21 cellular contexts compared by ENCODE assay signal in genomic region chr17:17258011-17258410, GRCh38. TPM values are rescaled to one million over a fixed set of nuclear protein-coding genes. Genes with fewer than 3 reads are reported as not detected.
A peak's percentile ranks its signal among the peaks of the same experiment; 100 is the strongest.
DNase-seq lines count a peak whose midpoint lies in the region; ATAC-seq, FAIRE-seq and TF ChIP-seq lines count a peak whose summit lies in the region.
"Had no signal": no experiment of that assay in that cellular context is flagged by ENCODE, and none has a peak within 500 bp of the region (broad histone marks: within the 10 kb centered on the region; RNA-seq: fewer than 3 reads in every experiment).

No MANE protein-coding gene starts in this region.

- no peak overlapping the region for H2AK5ac ChIP-seq in IMR-90 (ENCODE audit: low read depth, low read length)

- in situ Hi-C loops in IMR-90 (cut with MboI; ENCODE audit: low sequenced_read_pairs), result no loop called here
- in situ Hi-C loops in GM12878 (cut with MboI), result no loop called here

- H3K36me3 ChIP-seq in IMR-90 (ENCODE audit: control insufficient read depth, insufficient read depth, low read length) (peaks cover 33% of the 10 kb centered on the region), GM12878 (ENCODE audit: control insufficient read depth in 2 of 2, insufficient read depth in 2 of 2, low read length in 1 of 2) (peaks cover 23 to 31% of the 10 kb centered on the region in 2 experiments)

- no TSS peak for BruUV-seq in IMR-90 (replicated peaks; lab: Mats Ljungman, UMichigan)
- TSS peak; percentile 50 for BruUV-seq in GM12878 (replicated peaks; lab: Mats Ljungman, UMichigan)

- H3K9me3 ChIP-seq in IMR-90 (ENCODE audit: control insufficient read depth, insufficient read depth, low read length), result no peaks in the 10 kb centered on the region
- no peaks in the 10 kb centered on the region for H3K9me3 ChIP-seq in GM12878 (replicated peaks; ENCODE audit: control insufficient read depth, insufficient read depth, low read length)
- H3K9me3 ChIP-seq: BLaER1 had no signal

- 98% methylated on average over 7 of the region's 7 CpGs; no CpG with 5 or more reads in 1 of the 2 experiments for WGBS in IMR-90 (ENCODE audit: extremely low coverage in 2 of 2, insufficient read length in 1 of 2), 2 experiments
- 97% methylated on average over 7 of the region's 7 CpGs for WGBS in GM12878 (ENCODE audit: insufficient coverage, insufficient replicate concordance, low lambda C conversion rate, missing lambda C conversion rate)

- RAD21 ChIA-PET in GM12878 (lab: Charles Lee; ENCODE audit: unreplicated experiment), result no interaction called here

- H3K9me1 ChIP-seq in IMR-90 (ENCODE audit: insufficient read depth, low read length), result peaks cover 3% of the 10 kb centered on the region; the same call in 1 of the 2 replicates

- no peak for TF ChIP-seq EP300 in GM12878 (IDR thresholded peaks at IDR 0.05; ENCODE audit: borderline replicate concordance in 1 of 2, control insufficient read depth in 1 of 2, low read depth in 2 of 2, low read length in 2 of 2)

- FAIRE-seq in GM12878 (lab: Jason Lieb, UNC), result no peak
- FAIRE-seq: G401.6, GM12892, GM19239, H1, HepG2, HTR-8/SVneo had no signal

- no peak overlapping the region for H3K23ac ChIP-seq in IMR-90 (ENCODE audit: low read depth, low read length)

- no peak overlapping the region for H3K4me2 ChIP-seq in IMR-90 (ENCODE audit: low read depth, low read length)
- no peak overlapping the region for H3K4me2 ChIP-seq in GM12878 (ENCODE audit: control insufficient read depth, insufficient read depth)
- H3K4me2 ChIP-seq: BLaER1 had no signal

- TF ChIP-seq RAD21 in IMR-90 (IDR thresholded peaks at IDR 0.05; ENCODE audit: low read length) (no peak), GM12878 (IDR thresholded peaks at IDR 0.05; ENCODE audit: insufficient read depth, low read depth, low read length) (no peak)

- H4K8ac ChIP-seq in IMR-90 (ENCODE audit: low read depth in 2 of 2, low read length in 2 of 2), result no peak overlapping the region

- TF ChIP-seq CTCF in IMR-90 (conservative IDR thresholded peaks at IDR 0.05; ENCODE audit: low read depth, low read length) (no peak), GM12878 (IDR thresholded peaks at IDR 0.05 in 2 of 3, conservative IDR thresholded peaks at IDR 0.05 in 1 of 3; ENCODE audit: control insufficient read depth in 2 of 3, extremely low read depth in 1 of 3, insufficient read depth in 1 of 3, low read depth in 3 of 3, low read length in 3 of 3) (no peak)

- H3K14ac ChIP-seq in IMR-90 (replicated peaks; ENCODE audit: low read depth, low read length), result no peak overlapping the region

- H3K4me1 ChIP-seq in IMR-90 (ENCODE audit: control insufficient read depth, insufficient read depth, low read length), result no peaks in the 10 kb centered on the region
- H3K4me1 ChIP-seq in GM12878 (ENCODE audit: control insufficient read depth, insufficient read depth, low read length), result no peaks in the 10 kb centered on the region
- H3K4me1 ChIP-seq: BLaER1 had no signal

- SMC1A ChIA-PET in GM12878 (lab: Charles Lee; ENCODE audit: uncharacterized antibody, unreplicated experiment), result interaction anchor here (0.9 to 1.9 kb wide), 2 partner anchors 21 to 257 kb away, joined by 3 to 8 read pairs; no protein-coding TSS in a partner anchor

- H3K27me3 ChIP-seq in IMR-90 (ENCODE audit: control insufficient read depth, insufficient read depth, low read length), result no peaks in the 10 kb centered on the region
- H3K27me3 ChIP-seq in GM12878 (replicated peaks in 1 of 2; ENCODE audit: control insufficient read depth in 2 of 2, insufficient read depth in 2 of 2, low read length in 1 of 2), result no peaks in the 10 kb centered on the region
- H3K27me3 ChIP-seq: BLaER1 had no signal

- H3K79me1 ChIP-seq in IMR-90 (ENCODE audit: low read depth in 1 of 2, low read length in 2 of 2), result peaks cover 3% of the 10 kb centered on the region in 2 experiments; a peak in 2 of 4 replicates

- ATAC-seq in IMR-90 (ENCODE audit: low read depth), result no peak
- no peak for ATAC-seq in GM12878
- ATAC-seq in GM21576 (IDR thresholded peaks at IDR 0.05; ENCODE audit: unreplicated experiment), result no peak
- ATAC-seq: HepG2 had no signal

- dilution Hi-C loops in IMR-90 (cut with HindIII; ENCODE audit: low sequenced_read_pairs, unreplicated experiment), result no loop called here

- H3K4me3 ChIP-seq in IMR-90 (ENCODE audit: insufficient read depth, low read depth, low read length) (no peak overlapping the region), GM12878 (no peak overlapping the region)
- H3K4me3 ChIP-seq: BLaER1 had no signal

- no peaks in the 10 kb centered on the region for H3K79me2 ChIP-seq in GM12878 (ENCODE audit: control insufficient read depth, insufficient read depth, low read length)

- H3K4ac ChIP-seq in IMR-90 (ENCODE audit: low read depth, low read length), result no peak overlapping the region

- CTCF ChIA-PET in IMR-90 (lab: Yijun Ruan, JAX), result no interaction called here
- CTCF ChIA-PET in GM12878 (lab: Yijun Ruan, JAX), result interaction anchor here (0.9 to 2.4 kb wide), 2 partner anchors 12 to 117 kb away, joined by 3 to 12 read pairs; no protein-coding TSS in a partner anchor

- H2BK15ac ChIP-seq in IMR-90 (ENCODE audit: low read depth, low read length), result no peak overlapping the region

- no peak overlapping the region for H4K5ac ChIP-seq in IMR-90 (ENCODE audit: low read depth, low read length)

- H3K9ac ChIP-seq in IMR-90 (ENCODE audit: low read depth, low read length) (no peak overlapping the region), GM12878 (ENCODE audit: control insufficient read depth, insufficient read depth, low read length) (no peak overlapping the region)
- H3K9ac ChIP-seq: BLaER1 had no signal

- H4K20me1 ChIP-seq in IMR-90 (ENCODE audit: insufficient read depth, low read length) (no peaks in the 10 kb centered on the region), GM12878 (ENCODE audit: control insufficient read depth, insufficient read depth) (no peaks in the 10 kb centered on the region)

- TF ChIP-seq POLR2A in IMR-90 (IDR thresholded peaks at IDR 0.05; ENCODE audit: low read depth, low read length) (no peak), GM12878 (IDR thresholded peaks at IDR 0.05; ENCODE audit: low read depth, low read length) (no peak)

- no peak overlapping the region for H2BK5ac ChIP-seq in IMR-90 (ENCODE audit: low read depth, low read length, poor library complexity, severe bottlenecking)

- no peak overlapping the region for H4K91ac ChIP-seq in IMR-90 (ENCODE audit: insufficient read depth, low read depth, low read length)

- DNase-seq in DMS53 (lab: John Stamatoyannopoulos, UW), result peak; percentile 7
- no peak for DNase-seq in DMS53 treated with DMSO at 0.1 percent for 48 hours (lab: John Stamatoyannopoulos, UW; ENCODE audit: unreplicated experiment)
- DNase-seq in IMR-90, result no peak
- DNase-seq in GM12878 (ENCODE audit: low read depth, low spot score), result no peak
- DNase-seq in substantia nigra (lab: John Stamatoyannopoulos, UW), result no peak
- no peak for DNase-seq in MV-4-11 (lab: John Stamatoyannopoulos, UW)
- no peak for DNase-seq in DMS79 (lab: John Stamatoyannopoulos, UW)
- DNase-seq: AML-193, DMS79 treated with DMSO at 0.1 percent for 48 hours, EL, HCEC 1CT, HFFc6 had no signal

- no peak overlapping the region for H3K18ac ChIP-seq in IMR-90 (ENCODE audit: low read depth, low read length)

- H2BK20ac ChIP-seq in IMR-90 (ENCODE audit: low read depth, low read length), result no peak overlapping the region

- H3K27ac ChIP-seq in IMR-90 (ENCODE audit: insufficient read depth, low read length), result no peak overlapping the region
- H3K27ac ChIP-seq in GM12878 (ENCODE audit: control insufficient read depth, insufficient read depth), result no peak overlapping the region
- H3K27ac ChIP-seq in substantia nigra (ENCODE audit: low read depth, low read length, poor library complexity, severe bottlenecking), result peak overlapping the region; percentile 27
- H3K27ac ChIP-seq: 22Rv1, BLaER1 had no signal

- no peak overlapping the region for H2BK120ac ChIP-seq in IMR-90 (ENCODE audit: low read depth, low read length)

- no peak overlapping the region for H2AK9ac ChIP-seq in IMR-90 (replicated peaks; ENCODE audit: low read depth, low read length, poor library complexity)

- intact Hi-C loops in IMR-90 (cut with micrococcal nuclease), result no loop called here
- intact Hi-C loops in GM12878 (cut with micrococcal nuclease; ENCODE audit: unreplicated experiment), result no loop called here

- POLR2A ChIA-PET in IMR-90 (lab: Charles Lee; ENCODE audit: unreplicated experiment), result no interaction called here
- POLR2A ChIA-PET in GM12878 (lab: Charles Lee), result interaction anchor here (0.6 to 1.0 kb wide), 2 partner anchors 8 to 23 kb away, joined by 3 to 4 read pairs; partner anchors contain the start of gene COPS3

- H3K56ac ChIP-seq in IMR-90 (ENCODE audit: extremely low read depth, insufficient read depth, low read length), result no peak overlapping the region

- peak overlapping the region; percentile 41 for H2AFZ ChIP-seq in IMR-90 (replicated peaks; ENCODE audit: low read length, poor library complexity)
- no peak overlapping the region for H2AFZ ChIP-seq in GM12878 (ENCODE audit: control insufficient read depth, low read depth, low read length)

RNA-seq across cellular contexts. Expression of gene FLCN, which starts 21.0 kb away (rescaled TPM):
- 16.8 and 18.3 TPM in 2 replicates for total RNA-seq in IMR-90 (2012; rRNA removed)
- 19.6 and 24.8 TPM in 2 replicates for polyA plus RNA-seq in IMR-90 (2012; rRNA removed)
- polyA plus RNA-seq in IMR-90 (2012; cell fraction: cytosol; rRNA removed), result 8.4 and 11.3 TPM in 2 replicates
- polyA plus RNA-seq in IMR-90 (2012; cell fraction: nucleus; rRNA removed; ENCODE audit: low replicate concordance), result 139 and 159 TPM in 2 replicates
- 128 and 142 TPM in 2 replicates for total RNA-seq in GM12878 (2013; cell fraction: nucleolus; rRNA removed)
- total RNA-seq in GM12878 (2014; rRNA removed), result 15.8 and 16.1 TPM in 2 replicates
- 9.7 and 11.2 TPM in 2 replicates for total RNA-seq in GM12878 (2014; rRNA removed; fragmentation: Illumina TruSeq; extraction: Trizol)
- 24.7 and 25.9 TPM in 2 replicates for total RNA-seq in GM12878 (2021)
- polyA plus RNA-seq in GM12878 (2011; ENCODE audit: low read depth), result 13.6 TPM
- 11.3 and 15.8 TPM in 2 replicates for polyA plus RNA-seq in GM12878 (2011; rRNA removed)
- polyA plus RNA-seq in GM12878 (2011; cell fraction: cytosol; rRNA removed), result 16.1 and 19.6 TPM in 2 replicates
- 46.2 and 61.2 TPM in 2 replicates for polyA plus RNA-seq in GM12878 (2011; cell fraction: nucleus; rRNA removed)
- polyA plus RNA-seq in GM12878 (2012), result 20.4 and 26.4 TPM in 2 replicates
- 4.9 and 9.2 TPM in 2 replicates for polyA plus RNA-seq in GM12878 (2014; fragmentation: Illumina TruSeq; extraction: Trizol)
- polyA plus RNA-seq in GM12878 (2014; fragmentation: Nextera tagmentation; extraction: Ambion mirVana), result 1 to 10 TPM; 1.1 to 1.7 TPM
- 15.5 and 17.5 TPM in 2 replicates for polyA plus RNA-seq in GM12878 (2014; rRNA removed)
- 1 to 10 TPM; 8.8 to 9.7 TPM for polyA plus RNA-seq in GM12878 (2016; fragmentation: Nextera tagmentation; extraction: Ambion mirVana)
- polyA minus RNA-seq in GM12878 (2011; rRNA and poly(A)+ RNA removed), result 26.3 and 41.5 TPM in 2 replicates
- polyA minus RNA-seq in GM12878 (2011; cell fraction: cytosol; rRNA and poly(A)+ RNA removed), result 10.0 and 11.7 TPM in 2 replicates
- 23.5 and 24.2 TPM in 2 replicates for polyA minus RNA-seq in GM12878 (2011; cell fraction: nucleus; rRNA and poly(A)+ RNA removed)

RNA-seq across cellular contexts. Expression of gene COPS3, which starts 23.0 kb away (rescaled TPM):
- total RNA-seq in IMR-90 (2012; rRNA removed), result 130 and 144 TPM in 2 replicates
- polyA plus RNA-seq in IMR-90 (2012; rRNA removed), result 59.8 and 71.4 TPM in 2 replicates
- 26.7 and 30.2 TPM in 2 replicates for polyA plus RNA-seq in IMR-90 (2012; cell fraction: cytosol; rRNA removed)
- 19.0 and 48.2 TPM in 2 replicates for polyA plus RNA-seq in IMR-90 (2012; cell fraction: nucleus; rRNA removed; ENCODE audit: low replicate concordance)
- 42.9 and 64.9 TPM in 2 replicates for total RNA-seq in GM12878 (2013; cell fraction: nucleolus; rRNA removed)
- 111 and 128 TPM in 2 replicates for total RNA-seq in GM12878 (2014; rRNA removed)
- 119 and 128 TPM in 2 replicates for total RNA-seq in GM12878 (2014; rRNA removed; fragmentation: Illumina TruSeq; extraction: Trizol)
- total RNA-seq in GM12878 (2021), result 92.4 and 102 TPM in 2 replicates
- polyA plus RNA-seq in GM12878 (2011; ENCODE audit: low read depth), result 60.3 TPM
- 121 and 138 TPM in 2 replicates for polyA plus RNA-seq in GM12878 (2011; rRNA removed)
- 88.2 and 90.8 TPM in 2 replicates for polyA plus RNA-seq in GM12878 (2011; cell fraction: cytosol; rRNA removed)
- polyA plus RNA-seq in GM12878 (2011; cell fraction: nucleus; rRNA removed), result 49.3 and 54.1 TPM in 2 replicates
- polyA plus RNA-seq in GM12878 (2012), result 58.1 and 66.8 TPM in 2 replicates
- polyA plus RNA-seq in GM12878 (2014; fragmentation: Illumina TruSeq; extraction: Trizol), result 138 and 156 TPM in 2 replicates
- polyA plus RNA-seq in GM12878 (2014; fragmentation: Nextera tagmentation; extraction: Ambion mirVana), result 100 to 1,000 TPM; 182 TPM
- 81.7 and 99.7 TPM in 2 replicates for polyA plus RNA-seq in GM12878 (2014; rRNA removed)
- polyA plus RNA-seq in GM12878 (2016; fragmentation: Nextera tagmentation; extraction: Ambion mirVana), result 100 to 1,000 TPM; 176 to 187 TPM
- 91.2 and 97.6 TPM in 2 replicates for polyA minus RNA-seq in GM12878 (2011; rRNA and poly(A)+ RNA removed)
- polyA minus RNA-seq in GM12878 (2011; cell fraction: cytosol; rRNA and poly(A)+ RNA removed), result 34.9 and 56.0 TPM in 2 replicates
- 23.2 and 37.1 TPM in 2 replicates for polyA minus RNA-seq in GM12878 (2011; cell fraction: nucleus; rRNA and poly(A)+ RNA removed)

RNA-seq across cellular contexts. Expression of gene NT5M, which starts 45.2 kb away (rescaled TPM):
- 0.18 and 0.28 TPM in 2 replicates for total RNA-seq in IMR-90 (2012; rRNA removed)
- 0.32 and 0.55 TPM in 2 replicates for polyA plus RNA-seq in IMR-90 (2012; rRNA removed)
- polyA plus RNA-seq in IMR-90 (2012; cell fraction: cytosol; rRNA removed), result 0.11 and 0.51 TPM in 2 replicates
- polyA plus RNA-seq in IMR-90 (2012; cell fraction: nucleus; rRNA removed; ENCODE audit: low replicate concordance), result 0.45 and 1.1 TPM in 2 replicates
- 2.3 and 3.0 TPM in 2 replicates for total RNA-seq in GM12878 (2013; cell fraction: nucleolus; rRNA removed)
- total RNA-seq in GM12878 (2014; rRNA removed), result 14.1 and 17.3 TPM in 2 replicates
- total RNA-seq in GM12878 (2014; rRNA removed; fragmentation: Illumina TruSeq; extraction: Trizol), result 3.0 TPM in 2 replicates
- 8.2 and 8.4 TPM in 2 replicates for total RNA-seq in GM12878 (2021)
- polyA plus RNA-seq in GM12878 (2011; ENCODE audit: low read depth), result 2.7 TPM
- polyA plus RNA-seq in GM12878 (2011; rRNA removed), result 1.7 and 2.3 TPM in 2 replicates
- polyA plus RNA-seq in GM12878 (2011; cell fraction: cytosol; rRNA removed), result 3.2 and 4.9 TPM in 2 replicates
- polyA plus RNA-seq in GM12878 (2011; cell fraction: nucleus; rRNA removed), result 4.4 and 5.0 TPM in 2 replicates
- 2.2 and 3.4 TPM in 2 replicates for polyA plus RNA-seq in GM12878 (2012)
- polyA plus RNA-seq in GM12878 (2014; fragmentation: Illumina TruSeq; extraction: Trizol), result 1.3 and 2.9 TPM in 2 replicates
- polyA plus RNA-seq in GM12878 (2014; fragmentation: Nextera tagmentation; extraction: Ambion mirVana), result 1 to 10 TPM in 1 of 2 experiments, under 1 TPM in 1; 0.18 to 1.5 TPM
- polyA plus RNA-seq in GM12878 (2014; rRNA removed), result 10.0 and 11.0 TPM in 2 replicates
- 1 to 10 TPM in 1 of 2 experiments, under 1 TPM in 1; 0.59 to 5.1 TPM for polyA plus RNA-seq in GM12878 (2016; fragmentation: Nextera tagmentation; extraction: Ambion mirVana)
- polyA minus RNA-seq in GM12878 (2011; rRNA and poly(A)+ RNA removed), result 1.7 and 2.8 TPM in 2 replicates
- polyA minus RNA-seq in GM12878 (2011; cell fraction: cytosol; rRNA and poly(A)+ RNA removed), result 1.4 and 2.1 TPM in 2 replicates
- polyA minus RNA-seq in GM12878 (2011; cell fraction: nucleus; rRNA and poly(A)+ RNA removed), result 2.8 and 4.9 TPM in 2 replicates

RNA-seq across cellular contexts. Expression of gene PLD6, which starts 51.9 kb away (rescaled TPM):
- total RNA-seq in IMR-90 (2012; rRNA removed), result 1.1 TPM in 2 replicates
- polyA plus RNA-seq in IMR-90 (2012; rRNA removed), result 0.98 and 1.5 TPM in 2 replicates
- polyA plus RNA-seq in IMR-90 (2012; cell fraction: cytosol; rRNA removed), result 0.81 and 1.1 TPM in 2 replicates
- 1.8 and 3.3 TPM in 2 replicates for polyA plus RNA-seq in IMR-90 (2012; cell fraction: nucleus; rRNA removed; ENCODE audit: low replicate concordance)
- 7.8 and 8.4 TPM in 2 replicates for total RNA-seq in GM12878 (2013; cell fraction: nucleolus; rRNA removed)
- 17.4 and 18.6 TPM in 2 replicates for total RNA-seq in GM12878 (2014; rRNA removed)
- 7.5 TPM in 2 replicates for total RNA-seq in GM12878 (2014; rRNA removed; fragmentation: Illumina TruSeq; extraction: Trizol)
- total RNA-seq in GM12878 (2021), result 15.4 and 15.5 TPM in 2 replicates
- 7.0 TPM for polyA plus RNA-seq in GM12878 (2011; ENCODE audit: low read depth)
- 8.7 and 10.5 TPM in 2 replicates for polyA plus RNA-seq in GM12878 (2011; rRNA removed)
- 8.8 and 10.5 TPM in 2 replicates for polyA plus RNA-seq in GM12878 (2011; cell fraction: cytosol; rRNA removed)
- polyA plus RNA-seq in GM12878 (2011; cell fraction: nucleus; rRNA removed), result 5.9 and 8.4 TPM in 2 replicates
- 6.8 and 11.0 TPM in 2 replicates for polyA plus RNA-seq in GM12878 (2012)
- 10.1 and 11.1 TPM in 2 replicates for polyA plus RNA-seq in GM12878 (2014; fragmentation: Illumina TruSeq; extraction: Trizol)
- 10 to 100 TPM in 1 of 2 experiments, 1 to 10 TPM in 1; 4.7 to 21.4 TPM for polyA plus RNA-seq in GM12878 (2014; fragmentation: Nextera tagmentation; extraction: Ambion mirVana)
- polyA plus RNA-seq in GM12878 (2014; rRNA removed), result 14.7 and 15.3 TPM in 2 replicates
- polyA plus RNA-seq in GM12878 (2016; fragmentation: Nextera tagmentation; extraction: Ambion mirVana), result 10 to 100 TPM; 11.1 to 12.9 TPM
- polyA minus RNA-seq in GM12878 (2011; rRNA and poly(A)+ RNA removed), result 11.8 and 12.4 TPM in 2 replicates
- 4.1 and 5.9 TPM in 2 replicates for polyA minus RNA-seq in GM12878 (2011; cell fraction: cytosol; rRNA and poly(A)+ RNA removed)
- polyA minus RNA-seq in GM12878 (2011; cell fraction: nucleus; rRNA and poly(A)+ RNA removed), result 3.4 and 8.3 TPM in 2 replicates
